ENCODE assay signal across 16 cellular contexts in the genomic region with DNA sequence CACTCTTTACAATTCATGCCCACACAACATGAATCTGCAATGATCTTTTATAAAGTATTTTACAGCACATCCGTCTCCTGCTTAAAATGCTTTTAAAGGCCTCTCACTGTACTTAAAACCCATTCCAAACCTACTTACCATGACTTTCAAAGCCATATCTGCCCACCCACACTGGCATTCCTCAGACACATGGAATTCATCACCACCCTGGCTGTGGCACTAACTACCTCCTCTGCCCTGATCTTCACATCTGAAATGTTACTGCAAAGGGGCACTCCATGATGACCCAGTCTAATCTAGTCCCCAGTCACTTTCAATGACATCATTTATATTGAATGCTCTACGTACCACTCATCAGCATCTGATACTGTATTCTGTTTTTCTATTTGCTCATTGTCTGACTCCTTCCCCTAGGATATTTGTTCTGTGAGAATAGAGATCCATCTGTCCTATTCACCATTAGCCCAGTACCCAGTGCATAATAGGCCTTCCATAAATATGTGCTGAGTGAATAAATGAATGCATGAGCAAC.
DNase-seq lines count a peak whose midpoint lies in the region; ATAC-seq, FAIRE-seq and TF ChIP-seq lines count a peak whose summit lies in the region.
"Had no signal": no experiment of that assay in that cellular context is flagged by ENCODE, and none has a peak within 500 bp of the region (broad histone marks: within the 10 kb centered on the region; RNA-seq: fewer than 3 reads in every experiment).

No MANE protein-coding gene starts in this region.

- no peaks in the 10 kb centered on the region for H4K20me1 ChIP-seq in keratinocyte (ENCODE audit: control insufficient read depth, extremely low read depth, insufficient read depth, low read length)

- H3K9ac ChIP-seq in keratinocyte (ENCODE audit: control insufficient read depth, extremely low read depth, insufficient read depth, low read length): no peak overlapping the region

- H3K27ac ChIP-seq in keratinocyte (ENCODE audit: control insufficient read depth, insufficient read depth, low read length) (no peak overlapping the region), upper lobe of right lung (no peak overlapping the region)

- H3K9me1 ChIP-seq in keratinocyte (ENCODE audit: control insufficient read depth, extremely low read depth, insufficient read depth, low read length): no peaks in the 10 kb centered on the region

- intact Hi-C loops in upper lobe of right lung (cut with DNase I): no loop called here

- H3K36me3 ChIP-seq in keratinocyte (ENCODE audit: control insufficient read depth in 2 of 2, extremely low read depth in 1 of 2, insufficient read depth in 2 of 2, low read length in 2 of 2) (no peaks in the 10 kb centered on the region), upper lobe of right lung (no peaks in the 10 kb centered on the region)

- H2AFZ ChIP-seq in keratinocyte (ENCODE audit: control insufficient read depth, low read length): no peak overlapping the region

- H3K4me3 ChIP-seq in keratinocyte (ENCODE audit: control insufficient read depth in 2 of 3, extremely low read depth in 1 of 3, insufficient read depth in 2 of 3, low read depth in 1 of 3, low read length in 3 of 3) (no peak overlapping the region), upper lobe of right lung (no peak overlapping the region)

- FAIRE-seq in keratinocyte (lab: Jason Lieb, UNC): peak; percentile 46
- FAIRE-seq: H54, HTR-8/SVneo had no signal

- DNase-seq in HS-27A (ENCODE audit: low read depth): peak; percentile 39
- peak; percentile 28 for DNase-seq in amniotic stem cell (lab: John Stamatoyannopoulos, UW)
- DNase-seq in keratinocyte (ENCODE audit: low read depth, low spot score): no peak
- DNase-seq in germinal center (ENCODE audit: low spot score): no peak
- DNase-seq in GM13976 (ENCODE audit: low spot score): no peak
- no peak for DNase-seq in occipital lobe (lab: John Stamatoyannopoulos, UW)
- no peak for DNase-seq in upper lobe of right lung
- DNase-seq: C1 segment of cervical spinal cord, DMS 273 treated with DMSO at 0.1 percent for 48 hours, NCI-H1436 treated with DMSO at 0.1 percent for 48 hours, NCI-H2107, NCI-H226, NCI-H748 treated with DMSO at 0.1 percent for 48 hours had no signal

- ATAC-seq in upper lobe of right lung: no peak
- ATAC-seq: Right ventricle myocardium inferior had no signal

- no peaks in the 10 kb centered on the region for H3K4me1 ChIP-seq in keratinocyte (ENCODE audit: control insufficient read depth, extremely low read depth, insufficient read depth, low read length)
- H3K4me1 ChIP-seq in upper lobe of right lung: no peaks in the 10 kb centered on the region

- H3K79me2 ChIP-seq in keratinocyte (ENCODE audit: control insufficient read depth, insufficient read depth, low read length): no peaks in the 10 kb centered on the region

- no peaks in the 10 kb centered on the region for H3K9me3 ChIP-seq in keratinocyte (ENCODE audit: control insufficient read depth, low read depth, low read length)
- no peaks in the 10 kb centered on the region for H3K9me3 ChIP-seq in upper lobe of right lung

- dilution Hi-C loops in keratinocyte (cut with MboI; ENCODE audit: extremely low pct_ligation_motif_present, low sequenced_read_pairs): no loop called here

- in situ Hi-C loops in GM13976 (cut with MboI; ENCODE audit: low sequenced_read_pairs, unreplicated experiment): no loop called here

- H3K4me2 ChIP-seq in keratinocyte (ENCODE audit: control insufficient read depth, extremely low read depth, insufficient read depth, low read depth, low read length): no peak overlapping the region

- no peaks in the 10 kb centered on the region for H3K27me3 ChIP-seq in keratinocyte (ENCODE audit: control insufficient read depth, extremely low read depth, insufficient read depth, low read length)
- H3K27me3 ChIP-seq in upper lobe of right lung: no peaks in the 10 kb centered on the region

- TF ChIP-seq CTCF in keratinocyte (optimal IDR thresholded peaks at IDR 0.05 in 1 of 3, IDR thresholded peaks at IDR 0.05 in 1 of 3, conservative IDR thresholded peaks at IDR 0.05 in 1 of 3; ENCODE audit: extremely low read depth in 1 of 3, insufficient read depth in 2 of 3, low read length in 3 of 3): no peak
- no peak for TF ChIP-seq CTCF in GM13976 (IDR thresholded peaks at IDR 0.05; ENCODE audit: borderline replicate concordance, control extremely low read depth, extremely low read depth, insufficient read depth, missing control alignments)
- TF ChIP-seq CTCF in upper lobe of right lung (IDR thresholded peaks at IDR 0.05): no peak

Comparison
In these comparisons a context has a peak if more than half of its experiments do, and no peak if none do; other contexts are left out.
1. DNase-seq: peak in HS-27A (single experiment) and amniotic stem cell (single experiment); none in keratinocyte (single experiment), germinal center (single experiment), GM13976 (single experiment), occipital lobe (single experiment) and upper lobe of right lung (single experiment).